ENCODE assay signal across 13 cellular contexts in the genomic region with DNA sequence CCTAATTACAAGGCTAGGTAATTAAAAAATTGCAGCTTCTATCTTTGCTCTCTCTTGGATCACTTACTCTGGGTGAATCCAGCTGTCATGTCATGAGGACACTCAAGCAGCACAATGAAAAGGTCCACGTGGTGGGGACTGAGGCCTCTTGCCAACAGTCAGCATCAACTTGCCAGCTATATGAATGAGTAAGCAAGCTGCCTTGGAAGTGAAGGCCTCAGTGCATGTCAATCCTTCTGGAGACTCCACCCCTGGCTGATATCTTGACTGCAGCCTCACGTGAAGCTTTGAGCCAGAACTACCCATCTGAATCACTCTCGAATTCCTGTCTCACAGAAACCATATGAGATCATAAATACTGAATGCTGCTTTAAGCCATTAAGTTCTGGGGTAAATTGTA.
DNase-seq lines count a peak whose midpoint lies in the region; ATAC-seq and TF ChIP-seq lines count a peak whose summit lies in the region.
"Had no signal": no experiment of that assay in that cellular context is flagged by ENCODE, and none has a peak within 500 bp of the region (broad histone marks: within the 10 kb centered on the region; RNA-seq: fewer than 3 reads in every experiment).

No MANE protein-coding gene starts in this region.

- DNase-seq in AG10803 (ENCODE audit: low read depth) (peak; percentile 84), LoVo (ENCODE audit: low spot score) (peak; percentile 19), brain microvascular endothelial cell (peak; percentile 93), kidney glomerular epithelial cell (lab: John Stamatoyannopoulos, UW) (peak; percentile 33), amniotic stem cell (lab: John Stamatoyannopoulos, UW) (no peak), NCI-H1092 (lab: John Stamatoyannopoulos, UW) (no peak), Karpas-422 (no peak)
- DNase-seq: activated CD4-positive, CD25-positive, alpha-beta regulatory T cell treated with anti-CD3 and anti-CD28 coated beads, Interleukin-2, amount 50 U/mL, for 72 hours; central memory CD4-positive, alpha-beta T cell; NCI-H2171 treated with DMSO at 0.1 percent for 48 hours; transverse colon had no signal

- H3K4me3 ChIP-seq in AG10803 (ENCODE audit: low read length) = no peak overlapping the region
- no peak overlapping the region for H3K4me3 ChIP-seq in brain microvascular endothelial cell (ENCODE audit: low read depth, low read length)
- H3K4me3 ChIP-seq in Karpas-422 (ENCODE audit: low read length) = no peak overlapping the region
- H3K4me3 ChIP-seq: right atrium auricular region, transverse colon had no signal

- H2AFZ ChIP-seq in Karpas-422 (ENCODE audit: low read length) = no peak overlapping the region

- in situ Hi-C loops in brain microvascular endothelial cell (cut with HindIII; ENCODE audit: low pct_ligation_motif_present, low sequenced_read_pairs) = no loop called here

- no peaks in the 10 kb centered on the region for H3K4me1 ChIP-seq in Karpas-422 (ENCODE audit: low read length)

- H4K20me1 ChIP-seq in Karpas-422 (ENCODE audit: insufficient read depth, low read depth, low read length) = no peaks in the 10 kb centered on the region

- TF ChIP-seq CTCF in AG10803 (conservative IDR thresholded peaks at IDR 0.05; ENCODE audit: low read length) (no peak), brain microvascular endothelial cell (IDR thresholded peaks at IDR 0.05; ENCODE audit: low read depth, low read length, missing control alignments) (no peak)

- H3K36me3 ChIP-seq in brain microvascular endothelial cell (replicated peaks) (no peaks in the 10 kb centered on the region), Karpas-422 (ENCODE audit: insufficient read depth, low read length) (no peaks in the 10 kb centered on the region)
- H3K36me3 ChIP-seq: right atrium auricular region, transverse colon had no signal

- H3K4me2 ChIP-seq in Karpas-422 (ENCODE audit: low read depth, low read length, poor library complexity, severe bottlenecking) = no peak overlapping the region

- H3K27me3 ChIP-seq in brain microvascular endothelial cell (replicated peaks) (no peaks in the 10 kb centered on the region), Karpas-422 (ENCODE audit: low read length) (no peaks in the 10 kb centered on the region)
- H3K27me3 ChIP-seq: right atrium auricular region, transverse colon had no signal

- no peaks in the 10 kb centered on the region for H3K9me2 ChIP-seq in Karpas-422 (replicated peaks; ENCODE audit: insufficient read depth, low read length)

- H3K27ac ChIP-seq in brain microvascular endothelial cell = no peak overlapping the region
- no peak overlapping the region for H3K27ac ChIP-seq in Karpas-422 (ENCODE audit: low read length)
- H3K27ac ChIP-seq: right atrium auricular region, transverse colon had no signal

- H3K9ac ChIP-seq in Karpas-422 (ENCODE audit: low read length) = no peak overlapping the region

- H3K9me3 ChIP-seq in Karpas-422 (ENCODE audit: low read length) = no peaks in the 10 kb centered on the region
- H3K9me3 ChIP-seq: right atrium auricular region, transverse colon had no signal

- ATAC-seq in GM18502 (IDR thresholded peaks at IDR 0.05; ENCODE audit: poor library complexity, unreplicated experiment) = no peak

- no peaks in the 10 kb centered on the region for H3K79me2 ChIP-seq in Karpas-422 (ENCODE audit: low read length)

Comparison
In these comparisons a context has a peak if more than half of its experiments do, and no peak if none do; other contexts are left out.
1. DNase-seq: peak in AG10803 (single experiment), LoVo (single experiment), brain microvascular endothelial cell (single experiment) and kidney glomerular epithelial cell (single experiment); none in amniotic stem cell (single experiment), NCI-H1092 (single experiment) and Karpas-422 (single experiment).